ENCODE assay signal across 1 cellular context in the genomic region with DNA sequence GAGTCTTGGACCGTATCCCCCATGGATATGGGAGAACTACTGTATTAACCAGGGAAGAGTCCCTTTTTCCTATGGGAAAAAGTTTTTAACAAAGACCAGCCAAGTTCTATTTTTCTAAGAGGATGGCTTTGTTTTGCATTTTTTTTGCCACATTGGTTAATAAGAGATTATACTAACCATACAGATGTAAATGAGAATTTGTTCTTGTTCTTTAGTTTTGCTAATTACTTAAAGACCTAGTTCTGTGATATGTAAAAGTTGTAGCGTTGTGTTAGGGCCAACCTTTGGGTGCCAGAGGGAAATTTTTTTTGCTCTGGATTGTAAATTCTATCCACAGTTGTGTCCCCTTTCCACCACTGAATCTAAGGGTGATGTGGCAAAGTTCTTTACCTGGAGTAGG.
TF ChIP-seq lines count a peak whose summit lies in the region.

No MANE protein-coding gene starts in this region.

TF ChIP-seq in HepG2, 621 proteins besides CTCF, POLR2A, EP300 and RAD21:
- TF ChIP-seq, protein P1, sequence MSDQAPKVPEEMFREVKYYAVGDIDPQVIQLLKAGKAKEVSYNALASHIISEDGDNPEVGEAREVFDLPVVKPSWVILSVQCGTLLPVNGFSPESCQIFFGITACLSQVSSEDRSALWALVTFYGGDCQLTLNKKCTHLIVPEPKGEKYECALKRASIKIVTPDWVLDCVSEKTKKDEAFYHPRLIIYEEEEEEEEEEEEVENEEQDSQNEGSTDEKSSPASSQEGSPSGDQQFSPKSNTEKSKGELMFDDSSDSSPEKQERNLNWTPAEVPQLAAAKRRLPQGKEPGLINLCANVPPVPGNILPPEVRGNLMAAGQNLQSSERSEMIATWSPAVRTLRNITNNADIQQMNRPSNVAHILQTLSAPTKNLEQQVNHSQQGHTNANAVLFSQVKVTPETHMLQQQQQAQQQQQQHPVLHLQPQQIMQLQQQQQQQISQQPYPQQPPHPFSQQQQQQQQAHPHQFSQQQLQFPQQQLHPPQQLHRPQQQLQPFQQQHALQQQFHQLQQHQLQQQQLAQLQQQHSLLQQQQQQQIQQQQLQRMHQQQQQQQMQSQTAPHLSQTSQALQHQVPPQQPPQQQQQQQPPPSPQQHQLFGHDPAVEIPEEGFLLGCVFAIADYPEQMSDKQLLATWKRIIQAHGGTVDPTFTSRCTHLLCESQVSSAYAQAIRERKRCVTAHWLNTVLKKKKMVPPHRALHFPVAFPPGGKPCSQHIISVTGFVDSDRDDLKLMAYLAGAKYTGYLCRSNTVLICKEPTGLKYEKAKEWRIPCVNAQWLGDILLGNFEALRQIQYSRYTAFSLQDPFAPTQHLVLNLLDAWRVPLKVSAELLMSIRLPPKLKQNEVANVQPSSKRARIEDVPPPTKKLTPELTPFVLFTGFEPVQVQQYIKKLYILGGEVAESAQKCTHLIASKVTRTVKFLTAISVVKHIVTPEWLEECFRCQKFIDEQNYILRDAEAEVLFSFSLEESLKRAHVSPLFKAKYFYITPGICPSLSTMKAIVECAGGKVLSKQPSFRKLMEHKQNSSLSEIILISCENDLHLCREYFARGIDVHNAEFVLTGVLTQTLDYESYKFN (CRISPR knock-in tag; conservative IDR thresholded peaks at IDR 0.05), result no peak
- TF ChIP-seq ZNF766 (CRISPR knock-in tag; IDR thresholded peaks at IDR 0.05; ENCODE audit: borderline replicate concordance) (no peak), SIX4 (CRISPR knock-in tag; IDR thresholded peaks at IDR 0.05) (no peak), RFXAP (CRISPR knock-in tag; IDR thresholded peaks at IDR 0.05; ENCODE audit: borderline replicate concordance) (no peak), SAFB2 (CRISPR knock-in tag; IDR thresholded peaks at IDR 0.05; ENCODE audit: borderline replicate concordance, low read depth) (no peak)
- TF ChIP-seq, protein P2, sequence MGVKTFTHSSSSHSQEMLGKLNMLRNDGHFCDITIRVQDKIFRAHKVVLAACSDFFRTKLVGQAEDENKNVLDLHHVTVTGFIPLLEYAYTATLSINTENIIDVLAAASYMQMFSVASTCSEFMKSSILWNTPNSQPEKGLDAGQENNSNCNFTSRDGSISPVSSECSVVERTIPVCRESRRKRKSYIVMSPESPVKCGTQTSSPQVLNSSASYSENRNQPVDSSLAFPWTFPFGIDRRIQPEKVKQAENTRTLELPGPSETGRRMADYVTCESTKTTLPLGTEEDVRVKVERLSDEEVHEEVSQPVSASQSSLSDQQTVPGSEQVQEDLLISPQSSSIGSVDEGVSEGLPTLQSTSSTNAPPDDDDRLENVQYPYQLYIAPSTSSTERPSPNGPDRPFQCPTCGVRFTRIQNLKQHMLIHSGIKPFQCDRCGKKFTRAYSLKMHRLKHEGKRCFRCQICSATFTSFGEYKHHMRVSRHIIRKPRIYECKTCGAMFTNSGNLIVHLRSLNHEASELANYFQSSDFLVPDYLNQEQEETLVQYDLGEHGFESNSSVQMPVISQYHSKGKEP (CRISPR knock-in tag; IDR thresholded peaks at IDR 0.05), result no peak
